Comparison of ENCODE assay signal across 5 cellular contexts in the genomic region with DNA sequence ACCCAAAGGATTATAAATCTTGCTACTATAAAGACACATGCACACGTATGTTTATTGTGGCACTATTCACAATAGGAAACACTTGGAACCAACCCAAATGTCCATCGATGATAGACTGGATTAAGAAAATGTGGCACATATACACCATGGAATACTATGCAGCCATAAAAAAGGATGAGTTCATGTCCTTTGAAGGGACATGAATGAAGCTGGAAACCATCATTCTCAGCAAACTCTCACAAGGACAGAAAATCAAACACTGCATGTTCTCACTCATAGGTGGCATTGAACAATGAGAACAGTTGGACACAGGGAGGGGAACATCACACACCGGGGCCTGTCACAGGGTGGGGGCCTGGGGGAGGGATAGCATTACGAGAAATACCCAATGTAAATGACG. TPM values are rescaled to one million over a fixed set of nuclear protein-coding genes. Genes with fewer than 3 reads are reported as not detected.
A peak's percentile ranks its signal among the peaks of the same experiment; 100 is the strongest.
DNase-seq lines count a peak whose midpoint lies in the region; TF ChIP-seq lines count a peak whose summit lies in the region.
"Not testable (repeated sequence)": the region's sequence is repeated elsewhere in the genome, so short reads cannot be mapped to it uniquely, and the experiment has no call there.

No MANE protein-coding gene starts in this region.

- not testable (repeated sequence) for H4K12ac ChIP-seq in trophoblast cell (ENCODE audit: low read depth, low read length)

- not testable (repeated sequence) for H3K14ac ChIP-seq in trophoblast cell (ENCODE audit: low read length)

- H3K9ac ChIP-seq in trophoblast cell (ENCODE audit: low read length) = not testable (repeated sequence)

- intact Hi-C loops in activated naive CD4-positive, alpha-beta T cell treated with anti-CD3 and anti-CD28 coated beads for 36 hours (cut with micrococcal nuclease) = loop anchor here (2.0 kb wide), 1 partner anchor 21 kb away; no protein-coding TSS in a partner anchor

- CTCF ChIA-PET in HEK293 (lab: Yijun Ruan, JAX); activated naive CD4-positive, alpha-beta T cell treated with anti-CD3 and anti-CD28 coated beads for 36 hours (lab: Charles Lee): not testable (repeated sequence)

- H3K36me3 ChIP-seq in HEK293 (ENCODE audit: control insufficient read depth in 2 of 2, insufficient read depth in 1 of 2, low read length in 2 of 2) = peaks cover 0 to 13% of the 10 kb centered on the region in 2 experiments; a peak in 2 of 3 replicates
- H3K36me3 ChIP-seq in trophoblast cell (ENCODE audit: control insufficient read depth in 1 of 2, insufficient read depth in 2 of 2, low read length in 2 of 2) = not testable (repeated sequence)

- H4K8ac ChIP-seq in trophoblast cell (ENCODE audit: low read depth, low read length) = not testable (repeated sequence)

- H3K4me3 ChIP-seq in HEK293 (ENCODE audit: low read depth, low read length); trophoblast cell (ENCODE audit: low read depth, low read length): not testable (repeated sequence)

- H3K27me3 ChIP-seq in trophoblast cell (ENCODE audit: insufficient read depth, low read length) = not testable (repeated sequence)

- H3K4ac ChIP-seq in trophoblast cell (ENCODE audit: low read depth, low read length) = peak overlapping the region; percentile 97

- not testable (repeated sequence) for H3K9me3 ChIP-seq in HEK293 (ENCODE audit: control insufficient read depth, insufficient read depth, low read depth, low read length); trophoblast cell (ENCODE audit: insufficient read depth, low read depth, low read length)

- not testable (repeated sequence) for H3K18ac ChIP-seq in trophoblast cell (ENCODE audit: low read length)

- H3K4me2 ChIP-seq in trophoblast cell (ENCODE audit: low read length) = not testable (repeated sequence)

- peaks cover 81% of the 10 kb centered on the region for H3K4me1 Mint-ChIP-seq in activated naive CD4-positive, alpha-beta T cell treated with anti-CD3 and anti-CD28 coated beads for 36 hours (ENCODE audit: low read depth)
- H3K4me1 Mint-ChIP-seq in activated naive CD8-positive, alpha-beta T cell (ENCODE audit: low read depth) = peaks cover 92% of the 10 kb centered on the region
- H3K4me1 Mint-ChIP-seq in immature natural killer cell = peaks cover 81 to 97% of the 10 kb centered on the region in 2 donors

- not testable (repeated sequence) for TF ChIP-seq CTCF in HEK293 (tag by site-specific recombination; IDR thresholded peaks at IDR 0.05)

- not testable (repeated sequence) for H2AFZ ChIP-seq in trophoblast cell (ENCODE audit: insufficient read depth, low read length, poor library complexity)

- H3K4me1 ChIP-seq in HEK293 (ENCODE audit: control insufficient read depth, insufficient read depth, low read length) = not testable (repeated sequence)
- peaks cover 3 to 11% of the 10 kb centered on the region in 2 experiments for H3K4me1 ChIP-seq in trophoblast cell (ENCODE audit: control insufficient read depth in 1 of 2, insufficient read depth in 2 of 2, low read length in 2 of 2)

- not testable (repeated sequence) for H3K27me3 Mint-ChIP-seq in activated naive CD4-positive, alpha-beta T cell treated with anti-CD3 and anti-CD28 coated beads for 36 hours (ENCODE audit: low read depth); activated naive CD8-positive, alpha-beta T cell
- H3K27me3 Mint-ChIP-seq in immature natural killer cell (ENCODE audit: low read depth in 3 of 3) = peaks cover 6 to 33% (median 6%) of the 10 kb centered on the region in 3 donors

- not testable (repeated sequence) for H3K79me1 ChIP-seq in trophoblast cell (ENCODE audit: low read length)

- peaks cover 92% of the 10 kb centered on the region for H3K36me3 Mint-ChIP-seq in activated naive CD4-positive, alpha-beta T cell treated with anti-CD3 and anti-CD28 coated beads for 36 hours (ENCODE audit: low read depth)
- peaks cover 71% of the 10 kb centered on the region for H3K36me3 Mint-ChIP-seq in activated naive CD8-positive, alpha-beta T cell
- H3K36me3 Mint-ChIP-seq in immature natural killer cell = peaks cover 29 to 57% (median 46%) of the 10 kb centered on the region in 3 donors

- not testable (repeated sequence) for H2BK120ac ChIP-seq in trophoblast cell (ENCODE audit: insufficient read depth, low read length, poor library complexity)

- H3K9me3 Mint-ChIP-seq in activated naive CD4-positive, alpha-beta T cell treated with anti-CD3 and anti-CD28 coated beads for 36 hours = peaks cover 31% of the 10 kb centered on the region
- H3K9me3 Mint-ChIP-seq in activated naive CD8-positive, alpha-beta T cell (ENCODE audit: low read depth); immature natural killer cell: not testable (repeated sequence)

- H3K27ac ChIP-seq in HEK293 (ENCODE audit: extremely low read depth, low read depth, low read length); trophoblast cell (ENCODE audit: low read depth, low read length): not testable (repeated sequence)

- not testable (repeated sequence) for H3K23ac ChIP-seq in trophoblast cell (ENCODE audit: low read length)

- not testable (repeated sequence) for H3K79me2 ChIP-seq in trophoblast cell (ENCODE audit: control insufficient read depth, insufficient read depth, low read length, poor library complexity)

- POLR2A ChIA-PET in HEK293 (lab: Yijun Ruan, JAX) = not testable (repeated sequence)

- not testable (repeated sequence) for H3K4me3 Mint-ChIP-seq in activated naive CD4-positive, alpha-beta T cell treated with anti-CD3 and anti-CD28 coated beads for 36 hours; immature natural killer cell
- peak overlapping the region; percentile 38 for H3K4me3 Mint-ChIP-seq in activated naive CD8-positive, alpha-beta T cell

- not testable (repeated sequence) for H2BK5ac ChIP-seq in trophoblast cell (ENCODE audit: low read depth, low read length, poor library complexity)

- not testable (repeated sequence) for H4K91ac ChIP-seq in trophoblast cell (ENCODE audit: low read depth, low read length)

- peak overlapping the region; percentile 28 for H3K27ac Mint-ChIP-seq in activated naive CD4-positive, alpha-beta T cell treated with anti-CD3 and anti-CD28 coated beads for 36 hours
- not testable (repeated sequence) for H3K27ac Mint-ChIP-seq in activated naive CD8-positive, alpha-beta T cell
- peak overlapping the region in 5 of 6 donors; percentile 9 to 77 (median 43) for H3K27ac Mint-ChIP-seq in immature natural killer cell

- not testable (repeated sequence) for DNase-seq in activated naive CD4-positive, alpha-beta T cell treated with anti-CD3 and anti-CD28 coated beads for 36 hours; immature natural killer cell; trophoblast cell

- WGBS in trophoblast cell (ENCODE audit: extremely low coverage, insufficient coverage, insufficient read length) = no CpG with 5 or more reads among the region's 5 CpGs

- not testable (repeated sequence) for H2BK12ac ChIP-seq in trophoblast cell (ENCODE audit: low read length)

- not testable (repeated sequence) for H2AK5ac ChIP-seq in trophoblast cell (ENCODE audit: low read length)

TF ChIP-seq in HEK293, 187 proteins besides CTCF, POLR2A, EP300 and RAD21:
- peak; percentile 96 for TF ChIP-seq ZNF146 (tag by site-specific recombination; IDR thresholded peaks at IDR 0.05)
- TF ChIP-seq, protein P1, sequence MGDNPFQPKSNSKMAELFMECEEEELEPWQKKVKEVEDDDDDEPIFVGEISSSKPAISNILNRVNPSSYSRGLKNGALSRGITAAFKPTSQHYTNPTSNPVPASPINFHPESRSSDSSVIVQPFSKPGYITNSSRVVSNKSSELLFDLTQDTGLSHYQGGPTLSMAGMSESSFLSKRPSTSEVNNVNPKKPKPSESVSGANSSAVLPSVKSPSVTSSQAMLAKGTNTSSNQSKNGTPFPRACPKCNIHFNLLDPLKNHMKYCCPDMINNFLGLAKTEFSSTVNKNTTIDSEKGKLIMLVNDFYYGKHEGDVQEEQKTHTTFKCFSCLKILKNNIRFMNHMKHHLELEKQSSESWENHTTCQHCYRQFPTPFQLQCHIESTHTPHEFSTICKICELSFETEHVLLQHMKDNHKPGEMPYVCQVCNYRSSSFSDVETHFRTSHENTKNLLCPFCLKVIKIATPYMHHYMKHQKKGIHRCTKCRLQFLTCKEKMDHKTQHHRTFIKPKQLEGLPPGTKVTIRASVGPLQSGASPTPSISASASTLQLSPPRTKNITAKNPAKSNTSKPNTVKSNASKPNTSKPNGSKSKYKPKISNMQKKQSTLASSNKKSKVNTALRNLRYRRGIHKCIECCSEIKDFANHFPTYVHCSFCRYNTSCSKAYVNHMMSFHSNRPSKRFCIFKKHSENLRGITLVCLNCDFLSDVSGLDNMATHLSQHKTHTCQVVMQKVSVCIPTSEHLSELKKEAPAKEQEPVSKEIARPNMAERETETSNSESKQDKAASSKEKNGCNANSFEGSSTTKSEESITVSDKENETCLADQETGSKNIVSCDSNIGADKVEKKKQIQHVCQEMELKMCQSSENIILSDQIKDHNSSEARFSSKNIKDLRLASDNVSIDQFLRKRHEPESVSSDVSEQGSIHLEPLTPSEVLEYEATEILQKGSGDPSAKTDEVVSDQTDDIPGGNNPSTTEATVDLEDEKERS (tag by site-specific recombination; IDR thresholded peaks at IDR 0.05) = 0 out of 2 replicates have a peak, but pooled peaks have one; percentile 73
- TF ChIP-seq ZNF202 (tag by site-specific recombination; IDR thresholded peaks at IDR 0.05; ENCODE audit: borderline replicate concordance) = peak; percentile 65; the same call in 1 of the 2 replicates

RNA-seq across cellular contexts. Expression of gene SLC38A1, which starts 16.8 kb away (rescaled TPM):
- total RNA-seq in activated naive CD4-positive, alpha-beta T cell treated with anti-CD3 and anti-CD28 coated beads for 36 hours = 100 to 1,000 TPM; 105 to 110 TPM
- 100 to 1,000 TPM; 173 to 234 (median 210) TPM for polyA plus RNA-seq in immature natural killer cell
- polyA plus RNA-seq in trophoblast cell (2013) = 376 TPM in 2 replicates
